Comparison of ENCODE assay signal across 2 cellular contexts in genomic region chr15:75172168-75172841, GRCh38.
TF ChIP-seq lines count a peak whose summit lies in the region.

No MANE protein-coding gene starts in this region.

TF ChIP-seq in HepG2, 621 proteins besides CTCF, POLR2A, EP300 and RAD21:
- TF ChIP-seq ZNF558 (CRISPR knock-in tag; IDR thresholded peaks at IDR 0.05; ENCODE audit: borderline replicate concordance), result no peak
- no peak for TF ChIP-seq ZNF432 (CRISPR knock-in tag; IDR thresholded peaks at IDR 0.05; ENCODE audit: borderline replicate concordance)
- no peak for TF ChIP-seq MTERF4 (CRISPR knock-in tag; IDR thresholded peaks at IDR 0.05)
- TF ChIP-seq TARDBP (CRISPR knock-in tag; IDR thresholded peaks at IDR 0.05), result no peak
- no peak for TF ChIP-seq ZNF350 (CRISPR knock-in tag; IDR thresholded peaks at IDR 0.05; ENCODE audit: borderline replicate concordance, low read depth)
- no peak for TF ChIP-seq ZNF547 (CRISPR knock-in tag; IDR thresholded peaks at IDR 0.05)
- no peak for TF ChIP-seq ZNF251 (CRISPR knock-in tag; IDR thresholded peaks at IDR 0.05)
- no peak for TF ChIP-seq ZNF878 (CRISPR knock-in tag; IDR thresholded peaks at IDR 0.05)
- TF ChIP-seq NFE2L1 (CRISPR knock-in tag; IDR thresholded peaks at IDR 0.05; ENCODE audit: borderline replicate concordance), result no peak
- TF ChIP-seq KDM3A (CRISPR knock-in tag; IDR thresholded peaks at IDR 0.05; ENCODE audit: low read depth), result no peak
- TF ChIP-seq RARA (CRISPR knock-in tag; IDR thresholded peaks at IDR 0.05), result no peak
- TF ChIP-seq ZNF772 (CRISPR knock-in tag; IDR thresholded peaks at IDR 0.05), result no peak
- TF ChIP-seq TMF1 (CRISPR knock-in tag; IDR thresholded peaks at IDR 0.05; ENCODE audit: low read depth), result no peak
- no peak for TF ChIP-seq ZBTB34 (CRISPR knock-in tag; IDR thresholded peaks at IDR 0.05)
- TF ChIP-seq ZNF12 (CRISPR knock-in tag; IDR thresholded peaks at IDR 0.05), result no peak
TF ChIP-seq in HepG2: peak in this region for 0.

TF ChIP-seq in GM12878, 131 proteins besides CTCF, POLR2A, EP300 and RAD21:
- TF ChIP-seq RCOR1 (conservative IDR thresholded peaks at IDR 0.05; ENCODE audit: low read depth, low read length), result no peak
- TF ChIP-seq NR2F1 (conservative IDR thresholded peaks at IDR 0.05), result no peak
- TF ChIP-seq ATF7 (IDR thresholded peaks at IDR 0.05; ENCODE audit: low read depth), result no peak
- TF ChIP-seq MEF2B (IDR thresholded peaks at IDR 0.05; ENCODE audit: partially characterized antibody, poor library complexity, severe bottlenecking), result no peak
